16 cellular contexts compared by ENCODE assay signal in the genomic region with DNA sequence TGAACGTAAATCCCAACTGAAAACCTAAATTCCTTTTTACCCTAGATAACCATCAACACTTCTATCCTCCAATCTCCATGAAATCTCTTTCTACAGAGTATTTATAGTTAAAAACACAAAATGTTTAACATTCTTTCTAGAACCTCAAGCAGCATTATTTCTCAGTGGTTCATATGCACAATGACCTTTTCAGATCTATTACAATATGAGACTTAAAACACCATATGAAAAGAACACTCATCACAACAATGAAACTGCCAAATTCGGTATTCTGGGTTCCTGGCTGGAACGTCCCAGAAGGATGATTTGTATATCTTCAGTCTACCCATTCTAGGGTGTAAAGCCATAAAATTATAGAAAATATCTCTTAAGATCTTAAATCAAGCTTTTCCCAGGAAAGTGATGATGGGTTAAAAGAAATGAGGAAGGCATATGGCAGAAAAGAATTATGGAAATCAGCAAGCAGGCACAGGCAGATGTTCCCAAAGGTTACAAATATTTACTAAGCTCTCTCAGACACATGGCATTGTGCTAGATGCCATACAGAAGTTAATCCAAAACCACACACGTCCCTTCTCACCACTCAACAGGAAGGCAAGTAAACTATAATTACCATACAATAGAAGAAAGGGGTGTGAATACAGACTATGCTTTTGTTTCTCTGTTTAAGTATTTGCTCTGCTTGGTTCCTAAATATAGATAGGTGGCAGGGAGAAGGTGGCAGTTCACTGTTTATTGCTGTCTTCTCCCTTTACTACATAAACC.
DNase-seq lines count a peak whose midpoint lies in the region; ATAC-seq and TF ChIP-seq lines count a peak whose summit lies in the region.
"Had no signal": no experiment of that assay in that cellular context is flagged by ENCODE, and none has a peak within 500 bp of the region (broad histone marks: within the 10 kb centered on the region; RNA-seq: fewer than 3 reads in every experiment).

No MANE protein-coding gene starts in this region.

- intact Hi-C loops in left colon (cut with DNase I, micrococcal nuclease) = no loop called here

- H3K4me3 Mint-ChIP-seq in HFFc6 = peak overlapping the region; percentile 55
- H3K4me3 Mint-ChIP-seq: activated CD8-positive, alpha-beta T cell treated with anti-CD3 and anti-CD28 coated beads for 36 hours; immature natural killer cell had no signal

- H3K4me1 Mint-ChIP-seq in HFFc6 (ENCODE audit: low read depth) = peaks cover 49% of the 10 kb centered on the region
- H3K4me1 Mint-ChIP-seq: immature natural killer cell had no signal

- H3K27ac Mint-ChIP-seq in HFFc6 = peak overlapping the region; percentile 53
- H3K27ac Mint-ChIP-seq: activated CD8-positive, alpha-beta T cell treated with anti-CD3 and anti-CD28 coated beads for 36 hours; immature natural killer cell had no signal

- 0 out of 2 replicates have a peak, but pooled peaks cover 1% of the 10 kb centered on the region for H3K27me3 Mint-ChIP-seq in HFFc6 (ENCODE audit: insufficient read depth)
- H3K27me3 Mint-ChIP-seq: activated CD8-positive, alpha-beta T cell treated with anti-CD3 and anti-CD28 coated beads for 36 hours had no signal

- no peak for TF ChIP-seq CTCF in HFFc6 (IDR thresholded peaks at IDR 0.05)
- TF ChIP-seq CTCF in coronary artery (IDR thresholded peaks at IDR 0.05) = no peak

- H3K27ac ChIP-seq in coronary artery = no peak overlapping the region
- H3K27ac ChIP-seq: breast epithelium, upper lobe of left lung had no signal

- ATAC-seq in left colon (peak; percentile 64), HG03097 (IDR thresholded peaks at IDR 0.05; ENCODE audit: low FRiP score, unreplicated experiment) (no peak)
- ATAC-seq: activated CD8-positive, alpha-beta T cell treated with anti-CD3 and anti-CD28 coated beads for 36 hours had no signal

- H3K9me3 Mint-ChIP-seq in HFFc6 = no peaks in the 10 kb centered on the region
- H3K9me3 Mint-ChIP-seq: activated CD8-positive, alpha-beta T cell treated with anti-CD3 and anti-CD28 coated beads for 36 hours; immature natural killer cell had no signal

- H3K36me3 Mint-ChIP-seq in HFFc6 (ENCODE audit: low read depth) = peaks cover 31% of the 10 kb centered on the region

- H3K4me3 ChIP-seq in coronary artery = no peak overlapping the region
- H3K4me3 ChIP-seq: breast epithelium, upper lobe of left lung had no signal

- peak; percentile 6 for DNase-seq in NCI-H1105 treated with DMSO at 0.1 percent for 48 hours (lab: John Stamatoyannopoulos, UW)
- no peak for DNase-seq in NCI-H1105 (lab: John Stamatoyannopoulos, UW)
- peak; percentile 56 for DNase-seq in HFFc6
- peak; percentile 30 to 38 for DNase-seq in SHP77 (lab: John Stamatoyannopoulos, UW)
- no peak for DNase-seq in left colon
- no peak for DNase-seq in kidney glomerular epithelial cell (lab: John Stamatoyannopoulos, UW)
- no peak for DNase-seq in coronary artery (ENCODE audit: low spot score)
- DNase-seq: 8988T; activated CD8-positive, alpha-beta T cell treated with anti-CD3 and anti-CD28 coated beads for 36 hours; activated gamma-delta T cell; immature natural killer cell; NCI-H1417 treated with DMSO at 0.1 percent for 48 hours; stimulated activated CD4-positive, alpha-beta T cell treated with anti-CD3 and anti-CD28 coated beads, Interleukin-4, amount 100 ng/mL, for 24 hours; upper lobe of left lung had no signal

Comparison
In these comparisons a context has a peak if more than half of its experiments do, and no peak if none do; other contexts are left out.
1. DNase-seq: peak in NCI-H1105 treated with DMSO at 0.1 percent for 48 hours (single experiment), HFFc6 (single experiment) and SHP77 (2 of 2); none in NCI-H1105 (single experiment), left colon (0 of 2), kidney glomerular epithelial cell (single experiment) and coronary artery (single experiment).